Comparison of ENCODE assay signal across 12 cellular contexts in genomic region chr2:120227111-120227991, GRCh38. TPM values are rescaled to one million over a fixed set of nuclear protein-coding genes. Genes with fewer than 3 reads are reported as not detected.
DNase-seq lines count a peak whose midpoint lies in the region; ATAC-seq lines count a peak whose summit lies in the region.
"Had no signal": no experiment of that assay in that cellular context is flagged by ENCODE, and none has a peak within 500 bp of the region (broad histone marks: within the 10 kb centered on the region; RNA-seq: fewer than 3 reads in every experiment).

No MANE protein-coding gene starts in this region.

- H3K4me1 Mint-ChIP-seq in T-helper 1 cell treated with Interleukin-12 subunit alpha and Interleukin-12 subunit beta and Interleukin-4 antibody, amounts not matched to agents 30 μg/mL and 1 μg/mL, for 36 hours (ENCODE audit: low read depth): peaks cover 61% of the 10 kb centered on the region
- H3K4me1 Mint-ChIP-seq in activated naive CD8-positive, alpha-beta T cell treated with anti-CD3 and anti-CD28 coated beads, Interleukin-2, amount 50 U/mL, for 24 hours: peaks cover 66% of the 10 kb centered on the region

- DNase-seq in T-helper 1 cell (no peak), SK-N-DZ (ENCODE audit: low spot score) (peak; percentile 55), amniotic stem cell (lab: John Stamatoyannopoulos, UW) (no peak)
- DNase-seq in activated naive CD8-positive, alpha-beta T cell treated with anti-CD3 and anti-CD28 coated beads, Interleukin-2, amount 50 U/mL, for 24 hours: no peak
- DNase-seq in stimulated activated CD4-positive, alpha-beta T cell treated with anti-CD3 and anti-CD28 coated beads, Interleukin-1b, Interleukin-23, amount 100 ng/mL, for 48 hours: peak; percentile 52
- DNase-seq: 8988T; DMS53; effector memory CD8-positive, alpha-beta T cell had no signal

- no peaks in the 10 kb centered on the region for H3K27me3 Mint-ChIP-seq in T-helper 1 cell treated with Interleukin-12 subunit alpha and Interleukin-12 subunit beta and Interleukin-4 antibody, amounts not matched to agents 30 μg/mL and 1 μg/mL, for 36 hours (ENCODE audit: low read depth)
- H3K27me3 Mint-ChIP-seq in activated naive CD8-positive, alpha-beta T cell treated with anti-CD3 and anti-CD28 coated beads, Interleukin-2, amount 50 U/mL, for 24 hours: peaks cover 3% of the 10 kb centered on the region
- H3K27me3 Mint-ChIP-seq: effector memory CD8-positive, alpha-beta T cell had no signal

- ATAC-seq in activated naive CD8-positive, alpha-beta T cell treated with anti-CD3 and anti-CD28 coated beads, Interleukin-2, amount 50 U/mL, for 24 hours: peak; percentile 16
- no peak for ATAC-seq in HG02981 (IDR thresholded peaks at IDR 0.05; ENCODE audit: unreplicated experiment)
- no peak for ATAC-seq in GM18867 (IDR thresholded peaks at IDR 0.05; ENCODE audit: unreplicated experiment)
- ATAC-seq: effector memory CD8-positive, alpha-beta T cell; Right ventricle myocardium inferior had no signal

- peak overlapping the region; percentile 76 for H3K27ac Mint-ChIP-seq in T-helper 1 cell treated with Interleukin-12 subunit alpha and Interleukin-12 subunit beta and Interleukin-4 antibody, amounts not matched to agents 30 μg/mL and 1 μg/mL, for 36 hours
- H3K27ac Mint-ChIP-seq in activated naive CD8-positive, alpha-beta T cell treated with anti-CD3 and anti-CD28 coated beads, Interleukin-2, amount 50 U/mL, for 24 hours: no peak overlapping the region

- H3K36me3 Mint-ChIP-seq in T-helper 1 cell treated with Interleukin-12 subunit alpha and Interleukin-12 subunit beta and Interleukin-4 antibody, amounts not matched to agents 30 μg/mL and 1 μg/mL, for 36 hours (ENCODE audit: low read depth): peaks cover 49% of the 10 kb centered on the region
- H3K36me3 Mint-ChIP-seq in activated naive CD8-positive, alpha-beta T cell treated with anti-CD3 and anti-CD28 coated beads, Interleukin-2, amount 50 U/mL, for 24 hours (ENCODE audit: low read depth): peaks cover 3% of the 10 kb centered on the region

- peaks cover 2% of the 10 kb centered on the region for H3K9me3 Mint-ChIP-seq in T-helper 1 cell treated with Interleukin-12 subunit alpha and Interleukin-12 subunit beta and Interleukin-4 antibody, amounts not matched to agents 30 μg/mL and 1 μg/mL, for 36 hours
- peaks cover 2% of the 10 kb centered on the region for H3K9me3 Mint-ChIP-seq in activated naive CD8-positive, alpha-beta T cell treated with anti-CD3 and anti-CD28 coated beads, Interleukin-2, amount 50 U/mL, for 24 hours
- H3K9me3 Mint-ChIP-seq: effector memory CD8-positive, alpha-beta T cell had no signal

- peak overlapping the region; percentile 25 for H3K4me3 Mint-ChIP-seq in T-helper 1 cell treated with Interleukin-12 subunit alpha and Interleukin-12 subunit beta and Interleukin-4 antibody, amounts not matched to agents 30 μg/mL and 1 μg/mL, for 36 hours
- H3K4me3 Mint-ChIP-seq in activated naive CD8-positive, alpha-beta T cell treated with anti-CD3 and anti-CD28 coated beads, Interleukin-2, amount 50 U/mL, for 24 hours: no peak overlapping the region
- H3K4me3 Mint-ChIP-seq: effector memory CD8-positive, alpha-beta T cell had no signal

RNA-seq across cellular contexts. Expression of gene TMEM185B, which starts 4.2 kb away (rescaled TPM):
- polyA plus RNA-seq in SK-N-DZ (2014; cell fraction: cytosol; rRNA removed): 3.0 and 5.5 TPM in 2 replicates
- 1.7 and 3.6 TPM in 2 replicates for polyA plus RNA-seq in SK-N-DZ (2014; cell fraction: nucleus; rRNA removed)

RNA-seq across cellular contexts. Expression of gene RALB, which starts 25.3 kb away (rescaled TPM):
- polyA plus RNA-seq in SK-N-DZ (2014; cell fraction: cytosol; rRNA removed): 11.0 and 14.1 TPM in 2 replicates
- 4.6 and 6.6 TPM in 2 replicates for polyA plus RNA-seq in SK-N-DZ (2014; cell fraction: nucleus; rRNA removed)

Comparison
In these comparisons a context has a peak if more than half of its experiments do, and no peak if none do; other contexts are left out.
1. DNase-seq: peak in SK-N-DZ (single experiment) and stimulated activated CD4-positive, alpha-beta T cell treated with anti-CD3 and anti-CD28 coated beads, Interleukin-1b, Interleukin-23, amount 100 ng/mL, for 48 hours (single experiment); none in T-helper 1 cell (0 of 5), activated naive CD8-positive, alpha-beta T cell treated with anti-CD3 and anti-CD28 coated beads, Interleukin-2, amount 50 U/mL, for 24 hours (single experiment) and amniotic stem cell (single experiment).